9 cellular contexts compared by ENCODE assay signal in the genomic region with DNA sequence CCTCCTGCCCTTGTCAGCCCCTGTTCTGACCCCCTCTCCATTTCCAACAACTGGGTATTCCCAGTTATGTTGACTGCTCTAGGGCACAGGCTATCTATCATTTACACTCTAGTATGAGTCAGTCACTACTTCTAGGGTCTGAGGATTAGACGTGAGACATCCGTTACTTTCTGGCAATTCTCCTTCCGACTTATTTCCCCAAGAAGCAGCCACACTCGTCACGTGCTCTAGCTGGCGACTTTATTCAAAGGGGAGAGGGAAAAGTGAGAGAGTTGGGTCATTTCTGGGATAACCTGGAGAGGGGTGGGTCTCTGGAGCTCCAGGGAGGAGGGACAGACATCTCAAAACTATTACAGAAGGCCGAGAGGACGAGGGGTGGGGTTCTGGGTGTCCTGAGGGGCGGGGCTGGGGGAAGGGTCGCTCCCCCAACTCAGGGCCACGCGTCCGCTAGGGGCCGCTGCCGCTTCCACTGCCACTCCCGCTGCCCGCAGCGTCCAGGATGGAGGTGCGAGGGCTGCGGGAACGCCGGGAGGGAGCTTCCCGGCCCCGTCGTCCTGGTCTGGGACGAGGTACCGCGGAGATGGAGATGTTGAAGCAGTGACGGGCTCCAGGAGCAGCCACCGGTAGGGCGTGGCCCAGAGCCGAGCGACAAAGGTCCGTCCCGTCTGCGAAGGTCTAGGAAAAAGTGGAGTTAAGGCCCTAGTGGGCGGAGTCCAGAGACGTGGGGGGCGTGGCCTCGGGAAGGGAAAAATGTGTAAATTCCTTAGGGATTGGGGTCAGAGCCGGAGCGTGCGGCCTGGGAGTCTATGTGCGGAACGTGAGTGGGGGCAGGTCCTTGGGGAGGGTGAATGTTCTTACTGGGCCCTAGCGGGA. TPM values are rescaled to one million over a fixed set of nuclear protein-coding genes. Genes with fewer than 3 reads are reported as not detected.
DNase-seq lines count a peak whose midpoint lies in the region; ATAC-seq and TF ChIP-seq lines count a peak whose summit lies in the region.
"Had no signal": no experiment of that assay in that cellular context is flagged by ENCODE, and none has a peak within 500 bp of the region (broad histone marks: within the 10 kb centered on the region; RNA-seq: fewer than 3 reads in every experiment).

No MANE protein-coding gene starts in this region.

- H3K9me2 ChIP-seq in SU-DHL-6 (replicated peaks; ENCODE audit: insufficient read depth, low read length) = no peaks in the 10 kb centered on the region

- no peak overlapping the region for H3K9ac ChIP-seq in SU-DHL-6 (ENCODE audit: low read length)

- H3K4me3 ChIP-seq in SU-DHL-6 (ENCODE audit: insufficient read depth, low read length, poor library complexity, severe bottlenecking) = no peak overlapping the region
- H3K4me3 ChIP-seq in iPS-11a (ENCODE audit: low read depth, low read length) = peak overlapping the region; percentile 37

- no peaks in the 10 kb centered on the region for H3F3A ChIP-seq in SU-DHL-6 (ENCODE audit: insufficient read depth)

- no peaks in the 10 kb centered on the region for H4K20me1 ChIP-seq in SU-DHL-6 (ENCODE audit: low read depth, low read length)

- in situ Hi-C loops in G401 (cut with HindIII; ENCODE audit: low sequenced_read_pairs) = no loop called here

- H3K36me3 ChIP-seq in SU-DHL-6 (ENCODE audit: low read length) = no peaks in the 10 kb centered on the region

- ATAC-seq in GM18870 (IDR thresholded peaks at IDR 0.05; ENCODE audit: unreplicated experiment) = no peak
- ATAC-seq: Panc1 had no signal

- no peaks in the 10 kb centered on the region for H3K9me3 ChIP-seq in SU-DHL-6 (ENCODE audit: insufficient read depth, low read length)

- H3K4me2 ChIP-seq in SU-DHL-6 (ENCODE audit: low read depth, low read length, poor library complexity, severe bottlenecking) = no peak overlapping the region

- DNase-seq in A172 (ENCODE audit: low spot score) (peak; percentile 40), GM03348 (ENCODE audit: low spot score) (peak; percentile 47), COR-L47 (lab: John Stamatoyannopoulos, UW) (no peak), G401 (ENCODE audit: low spot score) (no peak), NCI-H2227 treated with DMSO at 0.1 percent for 48 hours (lab: John Stamatoyannopoulos, UW) (no peak)

- no peaks in the 10 kb centered on the region for H3K79me2 ChIP-seq in SU-DHL-6 (ENCODE audit: insufficient read depth, low read length)

- TF ChIP-seq CTCF in SU-DHL-6 (IDR thresholded peaks at IDR 0.05; ENCODE audit: insufficient read depth, low read length, poor library complexity, severe bottlenecking) = peak; percentile 12

- H3K27me3 ChIP-seq in SU-DHL-6 (ENCODE audit: low read length) = no peaks in the 10 kb centered on the region

- no peak overlapping the region for H3K27ac ChIP-seq in SU-DHL-6 (ENCODE audit: low read depth, low read length)

- no peak overlapping the region for H2AFZ ChIP-seq in SU-DHL-6 (ENCODE audit: low read depth, low read length, severe bottlenecking)

RNA-seq across cellular contexts. Expression of gene RTBDN, which starts 8.9 kb away (rescaled TPM):
- total RNA-seq in A172 (2014; rRNA removed; shearing (Covaris generic)) = 3.4 TPM in 1 of 2 replicates, not detected in the other
- total RNA-seq in G401 (2014; rRNA removed; shearing (Covaris generic)) = 5.7 and 8.0 TPM in 2 replicates

RNA-seq across cellular contexts. Expression of gene MAST1, which starts 12.8 kb away (rescaled TPM):
- total RNA-seq in A172 (2014; rRNA removed; shearing (Covaris generic)) = 1.3 and 3.2 TPM in 2 replicates
- 20.4 and 22.6 TPM in 2 replicates for total RNA-seq in G401 (2014; rRNA removed; shearing (Covaris generic))

RNA-seq across cellular contexts. Expression of gene RNASEH2A, which starts 19.1 kb away (rescaled TPM):
- 88.8 and 89.6 TPM in 2 replicates for total RNA-seq in A172 (2014; rRNA removed; shearing (Covaris generic))
- 69.1 and 124 TPM in 2 replicates for total RNA-seq in G401 (2014; rRNA removed; shearing (Covaris generic))

RNA-seq across cellular contexts. Expression of gene THSD8, which starts 23.6 kb away (rescaled TPM):
- total RNA-seq in A172 (2014; rRNA removed; shearing (Covaris generic)) = not detected in 2 replicates
- total RNA-seq in G401 (2014; rRNA removed; shearing (Covaris generic)) = not detected in 2 replicates

RNA-seq across cellular contexts. Expression of gene PRDX2, which starts 23.9 kb away (rescaled TPM):
- total RNA-seq in A172 (2014; rRNA removed; shearing (Covaris generic)) = not detected in 2 replicates
- total RNA-seq in G401 (2014; rRNA removed; shearing (Covaris generic)) = 290 and 300 TPM in 2 replicates

Comparison
In these comparisons a context has a peak if more than half of its experiments do, and no peak if none do; other contexts are left out.
1. DNase-seq: peak in A172 (single experiment) and GM03348 (single experiment); none in COR-L47 (single experiment), G401 (single experiment) and NCI-H2227 treated with DMSO at 0.1 percent for 48 hours (single experiment).